ENCODE assay signal across 14 cellular contexts in the genomic region with DNA sequence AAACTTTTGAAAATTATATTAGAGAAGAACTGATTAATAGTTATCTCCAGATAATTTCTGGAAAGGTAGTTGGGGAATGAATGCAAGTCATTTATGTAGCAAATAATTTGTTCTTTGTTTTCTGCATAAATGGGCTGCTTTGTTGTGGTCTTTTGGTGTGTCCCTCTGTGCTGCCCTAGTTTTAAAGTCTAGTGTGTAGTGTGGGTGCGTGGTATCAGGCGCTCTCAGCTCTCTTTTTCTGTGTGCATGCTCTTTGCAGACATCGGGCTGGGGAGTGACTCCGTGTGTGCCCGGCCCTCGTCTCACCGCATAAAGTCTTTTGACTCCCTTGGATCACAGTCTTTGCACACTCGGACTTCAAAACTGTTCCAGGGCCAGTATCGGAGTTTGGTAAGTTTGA.
DNase-seq lines count a peak whose midpoint lies in the region; ATAC-seq and TF ChIP-seq lines count a peak whose summit lies in the region.
"Had no signal": no experiment of that assay in that cellular context is flagged by ENCODE, and none has a peak within 500 bp of the region (broad histone marks: within the 10 kb centered on the region; RNA-seq: fewer than 3 reads in every experiment).

No MANE protein-coding gene starts in this region.

- no peak overlapping the region for H3K4me3 Mint-ChIP-seq in WTC11
- no peak overlapping the region for H3K4me3 Mint-ChIP-seq in CD14-positive monocyte
- H3K4me3 Mint-ChIP-seq: natural killer cell had no signal

- TF ChIP-seq CTCF in WTC11 (IDR thresholded peaks at IDR 0.05) (no peak), psoas muscle (IDR thresholded peaks at IDR 0.05) (no peak), GM13977 (IDR thresholded peaks at IDR 0.05; ENCODE audit: extremely low read depth, insufficient read depth, missing control alignments) (no peak), CD14-positive monocyte (IDR thresholded peaks at IDR 0.05) (no peak)

- CTCF ChIA-PET in WTC11 (lab: Charles Lee): no interaction called here

- POLR2A ChIA-PET in WTC11 (lab: Charles Lee): no interaction called here

- H3K36me3 ChIP-seq in psoas muscle (ENCODE audit: insufficient read depth in 1 of 2, low read depth in 1 of 2): peaks cover 0 to 6% of the 10 kb centered on the region in 2 donors
- H3K36me3 ChIP-seq in aorta (ENCODE audit: control insufficient read depth in 1 of 2, insufficient read depth in 2 of 2, low read length in 1 of 2): no peaks in the 10 kb centered on the region

- intact Hi-C loops in psoas muscle (cut with DNase I): loop anchor here (5.0 to 10.0 kb wide), 3 partner anchors 42 to 295 kb away; a partner anchor contains a TSS
- intact Hi-C loops in aorta (cut with DNase I): loop anchor here (2.0 to 10.0 kb wide), 3 partner anchors 25 to 295 kb away; a partner anchor contains a TSS
- intact Hi-C loops in CD14-positive monocyte (cut with micrococcal nuclease): no loop called here

- DNase-seq in Ammon's horn (ENCODE audit: low spot score): peak; percentile 87
- no peak for DNase-seq in WTC11 (ENCODE audit: low spot score)
- DNase-seq in foreskin melanocyte: peak; percentile 76
- no peak for DNase-seq in psoas muscle
- no peak for DNase-seq in activated CD4-positive, alpha-beta T cell treated with anti-CD3 and anti-CD28 coated beads for 4 hours
- DNase-seq in aorta: no peak
- no peak for DNase-seq in GM13977 (ENCODE audit: low spot score)
- DNase-seq in CD14-positive monocyte (ENCODE audit: low spot score): no peak
- DNase-seq: DMS79 treated with DMSO at 0.1 percent for 48 hours, kidney glomerular epithelial cell, natural killer cell, NCI-H1417 had no signal

- ATAC-seq in WTC11 (no peak), psoas muscle (no peak), aorta (ENCODE audit: low FRiP score) (no peak)
- ATAC-seq: K562, natural killer cell had no signal

- H3K27me3 Mint-ChIP-seq in WTC11 (ENCODE audit: low read depth) (no peaks in the 10 kb centered on the region), CD14-positive monocyte (ENCODE audit: low read depth in 3 of 3) (no peaks in the 10 kb centered on the region)

- in situ Hi-C loops in GM13977 (cut with MboI; ENCODE audit: low pct_unique_long_range_greater_than_20kb, low sequenced_read_pairs, unreplicated experiment): loop anchor here (25.0 kb wide), 1 partner anchor 297 kb away; a partner anchor contains a TSS

- H3K4me1 Mint-ChIP-seq in WTC11 (peaks cover 71% of the 10 kb centered on the region), CD14-positive monocyte (peaks cover 15% of the 10 kb centered on the region)

- H3K4me1 ChIP-seq in psoas muscle (peaks cover 75% of the 10 kb centered on the region), aorta (ENCODE audit: control insufficient read depth in 1 of 2, insufficient read depth in 2 of 2, low read length in 2 of 2) (peaks cover 2 to 4% of the 10 kb centered on the region in 2 donors)

- WGBS in psoas muscle, 3 donors: 32 to 65% (median 38%) methylated on average over 9 of the region's 9 CpGs
- WGBS in aorta, 2 donors: 18 to 29% methylated on average over 9 of the region's 9 CpGs

- H3K36me3 Mint-ChIP-seq in WTC11: peaks cover 3% of the 10 kb centered on the region
- H3K36me3 Mint-ChIP-seq in CD14-positive monocyte: peaks cover 36 to 52% of the 10 kb centered on the region in 2 donors
- H3K36me3 Mint-ChIP-seq: natural killer cell had no signal

- H3K9me3 ChIP-seq in psoas muscle (no peaks in the 10 kb centered on the region), aorta (ENCODE audit: control insufficient read depth, low read length) (no peaks in the 10 kb centered on the region)
- H3K9me3 ChIP-seq: gastroesophageal sphincter had no signal

- H3K4me3 ChIP-seq in psoas muscle (peak overlapping the region; percentile 17), aorta (ENCODE audit: low read length in 2 of 2) (no peak overlapping the region)
- H3K4me3 ChIP-seq: K562 had no signal

- H3K27ac Mint-ChIP-seq in WTC11: peak overlapping the region; percentile 78
- no peak overlapping the region for H3K27ac Mint-ChIP-seq in CD14-positive monocyte

- peak overlapping the region; percentile 19 for H3K27ac ChIP-seq in psoas muscle
- no peak overlapping the region for H3K27ac ChIP-seq in aorta (ENCODE audit: low read depth in 1 of 2, low read length in 2 of 2)

- H3K9me3 Mint-ChIP-seq in WTC11: no peaks in the 10 kb centered on the region
- H3K9me3 Mint-ChIP-seq in CD14-positive monocyte: no peaks in the 10 kb centered on the region
- H3K9me3 Mint-ChIP-seq: natural killer cell had no signal

- no peaks in the 10 kb centered on the region for H3K27me3 ChIP-seq in psoas muscle (ENCODE audit: insufficient read depth in 3 of 3, low read length in 2 of 3)
- H3K27me3 ChIP-seq in aorta (ENCODE audit: control insufficient read depth in 1 of 2, insufficient read depth in 2 of 2, low read length in 1 of 2): no peaks in the 10 kb centered on the region
- H3K27me3 ChIP-seq: gastroesophageal sphincter had no signal

TF ChIP-seq in WTC11, 78 proteins besides CTCF, POLR2A, EP300 and RAD21:
- TF ChIP-seq FOXK1 (CRISPR knock-in tag; IDR thresholded peaks at IDR 0.05) (no peak), ZNF317 (CRISPR knock-in tag; IDR thresholded peaks at IDR 0.05; ENCODE audit: borderline replicate concordance, low read depth) (no peak)
- TF ChIP-seq, protein P1, sequence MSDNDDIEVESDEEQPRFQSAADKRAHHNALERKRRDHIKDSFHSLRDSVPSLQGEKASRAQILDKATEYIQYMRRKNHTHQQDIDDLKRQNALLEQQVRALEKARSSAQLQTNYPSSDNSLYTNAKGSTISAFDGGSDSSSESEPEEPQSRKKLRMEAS (CRISPR knock-in tag; IDR thresholded peaks at IDR 0.05): no peak

Comparison
In these comparisons a context has a peak if more than half of its experiments do, and no peak if none do; other contexts are left out.
1. DNase-seq: peak in Ammon's horn (single experiment) and foreskin melanocyte (single experiment); none in WTC11 (single experiment), psoas muscle (0 of 2), activated CD4-positive, alpha-beta T cell treated with anti-CD3 and anti-CD28 coated beads for 4 hours (0 of 2), aorta (0 of 2), GM13977 (single experiment) and CD14-positive monocyte (single experiment).
2. intact Hi-C loops: an anchor here in psoas muscle (5.0 to 10.0 kb wide) and aorta (2.0 to 10.0 kb wide); none called in CD14-positive monocyte.